ENCODE assay signal across 8 cellular contexts in genomic region chr3:4983739-4984510, GRCh38. TPM values are rescaled to one million over a fixed set of nuclear protein-coding genes. Genes with fewer than 3 reads are reported as not detected.
DNase-seq lines count a peak whose midpoint lies in the region; ATAC-seq, FAIRE-seq and TF ChIP-seq lines count a peak whose summit lies in the region.

No MANE protein-coding gene starts in this region.

- DNase-seq in ACHN (peak; percentile 67), T-helper 22 cell (ENCODE audit: low read depth) (peak; percentile 90), K562 (ENCODE audit: extremely low read depth in 1 of 4, low spot score in 3 of 4) (peak; percentile 54 to 83 (median 60)), lung (ENCODE audit: low spot score) (no peak), NCI-H2081 (lab: John Stamatoyannopoulos, UW) (no peak)
- peak; percentile 51 for DNase-seq in stimulated activated CD8-positive, alpha-beta memory T cell treated with anti-CD3 and anti-CD28 coated beads, Interleukin-4, amount 100 ng/mL, for 1 hour (ENCODE audit: low read depth in 2 of 2, low spot score in 1 of 2)

- H3K27me3 ChIP-seq in K562 (ENCODE audit: control insufficient read depth in 2 of 2, insufficient read depth in 2 of 2, low read length in 2 of 2): no peaks in the 10 kb centered on the region
- H3K27me3 ChIP-seq in lung (ENCODE audit: control insufficient read depth, insufficient read depth): no peaks in the 10 kb centered on the region

- ATAC-seq in GM19043 (IDR thresholded peaks at IDR 0.05; ENCODE audit: low read depth, unreplicated experiment) (peak; percentile 59), HG03432 (IDR thresholded peaks at IDR 0.05; ENCODE audit: unreplicated experiment) (peak; percentile 55), K562 (peak; percentile 1; the same call in 1 of the 3 replicates), lung (ENCODE audit: insufficient read depth, low FRiP score) (no peak)

- TF ChIP-seq RAD21 in K562 (CRISPR knock-in tag; conservative IDR thresholded peaks at IDR 0.05 in 1 of 2, IDR thresholded peaks at IDR 0.05 in 1 of 2): no peak

- TF ChIP-seq CTCF in K562 (IDR thresholded peaks at IDR 0.05 in 2 of 3, conservative IDR thresholded peaks at IDR 0.05 in 1 of 3; ENCODE audit: insufficient read depth in 2 of 3, low read depth in 1 of 3, low read length in 3 of 3): no peak
- no peak for TF ChIP-seq CTCF in lung (IDR thresholded peaks at IDR 0.05; ENCODE audit: control extremely low read depth, extremely low read depth)

- peak; percentile 15; the same call in 1 of the 2 replicates for TF ChIP-seq EP300 in K562 (IDR thresholded peaks at IDR 0.05; ENCODE audit: low read length)

- H3K27ac ChIP-seq in K562 (ENCODE audit: extremely low read depth, low read depth, low read length): peak overlapping the region; percentile 72
- peak overlapping the region; percentile 87 to 89 for H3K27ac ChIP-seq in lung (ENCODE audit: low read depth in 1 of 2, low read length in 1 of 2)

- H3K4me1 ChIP-seq in K562 (replicated peaks in 1 of 2; ENCODE audit: control insufficient read depth in 2 of 2, insufficient read depth in 2 of 2, low read length in 2 of 2): peaks cover 52 to 60% of the 10 kb centered on the region in 2 experiments
- peaks cover 4 to 12% of the 10 kb centered on the region in 2 donors for H3K4me1 ChIP-seq in lung (ENCODE audit: control insufficient read depth in 2 of 2, insufficient read depth in 2 of 2, low read length in 2 of 2)

- peaks cover 72% of the 10 kb centered on the region for H3K79me2 ChIP-seq in K562 (ENCODE audit: control insufficient read depth, insufficient read depth, low read length)

- BruUV-seq in K562 (replicated peaks; lab: Mats Ljungman, UMichigan): no TSS peak

- TF ChIP-seq POLR2A in K562 (conservative IDR thresholded peaks at IDR 0.05): peak; percentile 69

- peak overlapping the region; percentile 83 to 84 for H3K9ac ChIP-seq in K562 (ENCODE audit: insufficient read depth in 1 of 2, low read depth in 2 of 2, low read length in 2 of 2)

- in situ Hi-C loops in ACHN (cut with HindIII; ENCODE audit: low pct_ligation_motif_present, low pct_unique_long_range_greater_than_20kb, low sequenced_read_pairs): no loop called here
- in situ Hi-C loops in K562 (cut with MboI): loop anchor here (5.0 kb wide), 1 partner anchor 33 kb away; no protein-coding TSS in a partner anchor

- WGBS in K562 (ENCODE audit: insufficient coverage, low coverage, missing lambda C conversion rate): 13% methylated on average over 16 of the region's 16 CpGs
- 27 to 53% methylated on average over 16 of the region's 16 CpGs for WGBS in lung, 2 donors

- H3K9me3 ChIP-seq in K562 (replicated peaks; ENCODE audit: control insufficient read depth, insufficient read depth, low read depth, low read length): no peaks in the 10 kb centered on the region
- H3K9me3 ChIP-seq in lung (ENCODE audit: control insufficient read depth in 2 of 2, insufficient read depth in 1 of 2, low read length in 1 of 2): no peaks in the 10 kb centered on the region

- no peaks in the 10 kb centered on the region for H3K9me1 ChIP-seq in K562 (ENCODE audit: control insufficient read depth, insufficient read depth, low read length)

- peak overlapping the region; percentile 86 for H3K4me3 ChIP-seq in K562
- H3K4me3 ChIP-seq in lung: peak overlapping the region; percentile 15

- peak overlapping the region; percentile 98 for H3K4me2 ChIP-seq in K562 (ENCODE audit: insufficient read depth, low read length)

- peaks cover 3% of the 10 kb centered on the region; the same call in 1 of the 2 replicates for H4K20me1 ChIP-seq in K562 (replicated peaks; ENCODE audit: control insufficient read depth, insufficient read depth, low read length)

- H2AFZ ChIP-seq in K562 (ENCODE audit: low read depth, low read length): 0 out of 2 replicates have a peak overlapping the region, but pooled peaks have one; percentile 3

- intact Hi-C loops in K562 (cut with micrococcal nuclease): no loop called here

- POLR2A ChIA-PET in K562 (lab: Yijun Ruan, JAX): interaction anchor here (0.6 to 8.1 kb wide), 34 partner anchors 10 to 340 kb away, joined by 3 to 85 read pairs (median 4); no protein-coding TSS in a partner anchor

- CTCF ChIA-PET in K562 (lab: Yijun Ruan, JAX; ENCODE audit: low intra/inter-chr PET ratio): no interaction called here

- peaks cover 52% of the 10 kb centered on the region for H3K36me3 ChIP-seq in K562 (ENCODE audit: control insufficient read depth, insufficient read depth, low read length)
- H3K36me3 ChIP-seq in lung (ENCODE audit: control insufficient read depth in 2 of 2, insufficient read depth in 2 of 2, low read length in 2 of 2): peaks cover 0 to 12% of the 10 kb centered on the region in 2 donors

- peak; percentile 77 for FAIRE-seq in K562 (lab: Jason Lieb, UNC)

TF ChIP-seq in K562, 482 proteins besides CTCF, POLR2A, EP300 and RAD21 (continues in another document):
- TF ChIP-seq ZNF274 (IDR thresholded peaks at IDR 0.05; ENCODE audit: borderline replicate concordance, low read depth, low read length): no peak
- TF ChIP-seq TSC22D4 (tag; IDR thresholded peaks at IDR 0.05): no peak
- TF ChIP-seq RBM39 (optimal IDR thresholded peaks at IDR 0.05; ENCODE audit: low read depth, low read length): no peak
- no peak for TF ChIP-seq HMGN3 (IDR thresholded peaks at IDR 0.05; ENCODE audit: borderline replicate concordance, extremely low read depth, insufficient read length, low read depth, low read length)
- no peak for TF ChIP-seq BRCA1 (IDR thresholded peaks at IDR 0.05)
- TF ChIP-seq BRCA1 (CRISPR knock-in tag; IDR thresholded peaks at IDR 0.05): no peak
- no peak for TF ChIP-seq HLTF (IDR thresholded peaks at IDR 0.05)
- no peak for TF ChIP-seq PYGO2 (tag; IDR thresholded peaks at IDR 0.05)
- no peak for TF ChIP-seq ELF1 (tag; IDR thresholded peaks at IDR 0.05)
- TF ChIP-seq BCOR (IDR thresholded peaks at IDR 0.05): no peak
- no peak for TF ChIP-seq ZBTB26 (CRISPR knock-in tag; IDR thresholded peaks at IDR 0.05)
- peak; percentile 41; the same call in 1 of the 2 replicates for TF ChIP-seq ATF4 (CRISPR knock-in tag; IDR thresholded peaks at IDR 0.05)
- no peak for TF ChIP-seq PCBP1 (IDR thresholded peaks at IDR 0.05; ENCODE audit: low read depth, low read length, poor library complexity, severe bottlenecking)
- TF ChIP-seq KLF6 (CRISPR knock-in tag; IDR thresholded peaks at IDR 0.05; ENCODE audit: borderline replicate concordance): no peak
- no peak for TF ChIP-seq CREB3L1 (IDR thresholded peaks at IDR 0.05; ENCODE audit: borderline replicate concordance, low read depth)
- no peak for TF ChIP-seq CBX2 (IDR thresholded peaks at IDR 0.05; ENCODE audit: insufficient read depth, low read length, poor library complexity, severe bottlenecking)
- TF ChIP-seq TEAD4 (IDR thresholded peaks at IDR 0.05; ENCODE audit: low read length): peak; percentile 26
- TF ChIP-seq TEAD4 (CRISPR knock-in tag; IDR thresholded peaks at IDR 0.05; ENCODE audit: borderline replicate concordance): no peak

RNA-seq across cellular contexts. Expression of gene BHLHE40, which starts 4.7 kb away (rescaled TPM):
- total RNA-seq in K562 (2011; cell fraction: chromatin; rRNA removed; ENCODE audit: low replicate concordance): 81.5 and 114 TPM in 2 replicates
- total RNA-seq in K562 (2011; cell fraction: nucleolus; rRNA removed): 100 and 103 TPM in 2 replicates
- total RNA-seq in K562 (2011; cell fraction: nucleoplasm; rRNA removed): 92.4 and 99.8 TPM in 2 replicates
- 38.7 and 44.5 TPM in 2 replicates for total RNA-seq in K562 (2014; rRNA removed)
- 19.4 and 20.6 TPM in 2 replicates for total RNA-seq in K562 (2014; rRNA removed; fragmentation: Illumina TruSeq; extraction: Trizol)
- 27.7 and 27.8 TPM in 2 replicates for total RNA-seq in K562 (2015; rRNA removed; fragmentation: Illumina TruSeq; extraction: Trizol)
- total RNA-seq in K562 (2021): 47.5 and 51.8 TPM in 2 replicates
- polyA plus RNA-seq in K562 (2011; rRNA removed): 83.9 and 105 TPM in 2 replicates
- 72.3 and 73.7 TPM in 2 replicates for polyA plus RNA-seq in K562 (2011; cell fraction: cytosol; rRNA removed)
- 144 and 202 TPM in 2 replicates for polyA plus RNA-seq in K562 (2011; cell fraction: nucleus; rRNA removed)
- 98.8 and 122 TPM in 2 replicates for polyA plus RNA-seq in K562 (2012)
- polyA plus RNA-seq in K562 (2014; fragmentation: Illumina TruSeq; extraction: Trizol): 49.6 and 57.8 TPM in 2 replicates
- polyA plus RNA-seq in K562 (2014; fragmentation: Nextera tagmentation; extraction: Ambion mirVana): 10 to 100 TPM; 12.0 to 24.3 TPM
- polyA plus RNA-seq in K562 (2014; rRNA removed): 30.9 and 31.4 TPM in 2 replicates
- polyA minus RNA-seq in K562 (2011; rRNA and poly(A)+ RNA removed): 76.2 and 78.0 TPM in 2 replicates
- 70.7 and 90.6 TPM in 2 replicates for polyA minus RNA-seq in K562 (2011; cell fraction: cytosol; rRNA and poly(A)+ RNA removed)
- 122 and 139 TPM in 2 replicates for polyA minus RNA-seq in K562 (2011; cell fraction: nucleus; rRNA and poly(A)+ RNA removed)
- total RNA-seq in lung: 100 to 1,000 TPM in 1 of 2 donors, 10 to 100 TPM in 1; 84.4 to 204 TPM
- polyA plus RNA-seq in lung: 10 to 100 TPM; 28.5 to 92.5 TPM

Comparison
In these comparisons a context has a peak if more than half of its experiments do, and no peak if none do; other contexts are left out.
1. DNase-seq: peak in ACHN (single experiment), T-helper 22 cell (single experiment), K562 (4 of 4) and stimulated activated CD8-positive, alpha-beta memory T cell treated with anti-CD3 and anti-CD28 coated beads, Interleukin-4, amount 100 ng/mL, for 1 hour (2 of 2); none in lung (single experiment) and NCI-H2081 (0 of 2).